In genomic region chr12:108198043-108198442, GRCh38 we compare ENCODE assay signal across 2 cellular contexts.
TF ChIP-seq lines count a peak whose summit lies in the region.

No MANE protein-coding gene starts in this region.

TF ChIP-seq in HEK293, 187 proteins besides CTCF, POLR2A, EP300 and RAD21:
- peak; percentile 89 for TF ChIP-seq REST (tag by site-specific recombination; IDR thresholded peaks at IDR 0.05)
- TF ChIP-seq BCL11A (tag by site-specific recombination; IDR thresholded peaks at IDR 0.05; ENCODE audit: low read depth) = no peak

TF ChIP-seq in H1, 55 proteins besides CTCF, POLR2A, EP300 and RAD21:
- peak; percentile 48; the same call in 1 of the 2 replicates for TF ChIP-seq USF2 (IDR thresholded peaks at IDR 0.05; ENCODE audit: low read length)
- TF ChIP-seq SIN3A (conservative IDR thresholded peaks at IDR 0.05 in 1 of 2, IDR thresholded peaks at IDR 0.05 in 1 of 2; ENCODE audit: low read depth in 1 of 2, low read length in 2 of 2) = peak in 1 of 2 experiments; percentile 52; a peak in 1 of 4 replicates
- TF ChIP-seq KDM5A (IDR thresholded peaks at IDR 0.05; ENCODE audit: low read length) = no peak
TF ChIP-seq in H1: peak in this region for 2.
